Comparison of ENCODE assay signal across 8 cellular contexts in the genomic region with DNA sequence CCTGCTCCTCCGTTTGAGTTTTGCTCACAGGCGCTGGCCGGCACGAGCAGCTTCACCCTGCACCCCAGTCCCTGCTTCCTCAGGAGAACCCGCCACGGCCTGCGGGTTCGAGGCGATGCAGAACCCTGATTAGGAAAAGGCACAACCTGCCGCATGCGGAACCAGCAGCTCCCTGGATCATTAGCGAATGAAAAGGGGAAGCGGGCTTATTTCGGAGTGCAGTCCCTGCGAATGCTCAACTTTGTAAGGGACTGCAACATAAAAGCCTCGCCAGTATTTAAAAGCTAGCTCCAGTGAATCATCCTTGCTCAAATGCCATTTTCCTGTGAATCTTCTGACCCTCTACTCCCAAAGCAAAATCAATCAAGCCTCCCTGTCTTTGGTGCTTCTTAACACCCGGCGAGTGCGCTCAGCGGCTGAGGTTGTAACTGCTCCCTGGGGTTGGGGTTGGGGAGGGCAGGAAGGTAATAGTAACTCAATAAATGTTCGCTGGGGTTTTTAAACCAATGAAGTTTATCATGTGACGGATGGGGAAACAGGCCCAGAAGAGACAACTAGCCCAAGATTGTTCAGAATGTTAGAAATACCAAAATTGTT. TPM values are rescaled to one million over a fixed set of nuclear protein-coding genes. Genes with fewer than 3 reads are reported as not detected.
DNase-seq lines count a peak whose midpoint lies in the region; ATAC-seq and TF ChIP-seq lines count a peak whose summit lies in the region.

No MANE protein-coding gene starts in this region.

- no peaks in the 10 kb centered on the region for H3K9me3 Mint-ChIP-seq in activated naive CD8-positive, alpha-beta T cell (ENCODE audit: low read depth)

- peak overlapping the region; percentile 89 for H3K4me3 Mint-ChIP-seq in activated naive CD8-positive, alpha-beta T cell

- H4K20me1 ChIP-seq in DND-41 (ENCODE audit: insufficient read depth, low read length) = peaks cover 20% of the 10 kb centered on the region

- H3K27ac Mint-ChIP-seq in activated naive CD8-positive, alpha-beta T cell = peak overlapping the region; percentile 96

- WGBS in iPS DF 6.9 (ENCODE audit: insufficient coverage, insufficient read length) = no CpG with 5 or more reads among the region's 22 CpGs

- H3K27ac ChIP-seq in DND-41 (ENCODE audit: low read length) (peak overlapping the region; percentile 88), iPS DF 6.9 (ENCODE audit: low read length) (no peak overlapping the region)

- DNase-seq in DND-41 (peak; percentile 31), MG63 (no peak), iPS DF 6.9 (ENCODE audit: low read depth, low spot score) (no peak), COR-L47 (lab: John Stamatoyannopoulos, UW) (no peak), omental fat pad (ENCODE audit: low spot score) (no peak)
- peak; percentile 15 to 25 for DNase-seq in stimulated activated CD4-positive, alpha-beta T cell treated with anti-CD3 and anti-CD28 coated beads, Interleukin-12 subunit alpha, Interleukin-12 subunit beta, amount 100 ng/mL, for 24 hours (ENCODE audit: low read depth in 2 of 2)

- H3K4me3 ChIP-seq in DND-41 (ENCODE audit: low read depth in 1 of 2, low read length in 2 of 2) = peak overlapping the region; percentile 77 to 93
- peak overlapping the region; percentile 84 for H3K4me3 ChIP-seq in MG63
- H3K4me3 ChIP-seq in iPS DF 6.9 (ENCODE audit: low read length) = peak overlapping the region; percentile 68; the same call in 1 of the 2 replicates

- peaks cover 8% of the 10 kb centered on the region for H3K36me3 Mint-ChIP-seq in activated naive CD8-positive, alpha-beta T cell

- TF ChIP-seq CTCF in DND-41 (IDR thresholded peaks at IDR 0.05; ENCODE audit: borderline replicate concordance, extremely low read depth, low read length, poor library complexity, severe bottlenecking) = no peak
- TF ChIP-seq CTCF in omental fat pad (IDR thresholded peaks at IDR 0.05) = no peak

- H3K4me1 Mint-ChIP-seq in activated naive CD8-positive, alpha-beta T cell (ENCODE audit: low read depth) = peaks cover 39% of the 10 kb centered on the region

- H3K4me1 ChIP-seq in DND-41 (ENCODE audit: insufficient read depth, low read length) = peaks cover 37% of the 10 kb centered on the region
- no peaks in the 10 kb centered on the region; the same call in 1 of the 2 replicates for H3K4me1 ChIP-seq in iPS DF 6.9 (ENCODE audit: control insufficient read depth, insufficient read depth, low read length)

- peaks cover 56% of the 10 kb centered on the region for H3K79me2 ChIP-seq in DND-41 (ENCODE audit: insufficient read depth, low read length)

- H3K27me3 ChIP-seq in DND-41 (ENCODE audit: insufficient read depth, low read length, poor library complexity) = no peaks in the 10 kb centered on the region
- no peaks in the 10 kb centered on the region for H3K27me3 ChIP-seq in MG63
- no peaks in the 10 kb centered on the region for H3K27me3 ChIP-seq in iPS DF 6.9 (ENCODE audit: control insufficient read depth, insufficient read depth, low read length)

- no peaks in the 10 kb centered on the region for H3K9me3 ChIP-seq in DND-41 (ENCODE audit: insufficient read depth, low read length, severe bottlenecking)
- no peaks in the 10 kb centered on the region for H3K9me3 ChIP-seq in MG63
- H3K9me3 ChIP-seq in iPS DF 6.9 (ENCODE audit: control insufficient read depth, insufficient read depth, low read length) = no peaks in the 10 kb centered on the region

- H3K36me3 ChIP-seq in DND-41 (ENCODE audit: insufficient read depth, low read length) = peaks cover 27% of the 10 kb centered on the region
- H3K36me3 ChIP-seq in MG63 = no peaks in the 10 kb centered on the region; the same call in none of the 2 replicates
- H3K36me3 ChIP-seq in iPS DF 6.9 (ENCODE audit: control insufficient read depth, insufficient read depth, low read length) = no peaks in the 10 kb centered on the region

- ATAC-seq in DND-41 (ENCODE audit: insufficient read depth, low read depth) (no peak), GM21515 (IDR thresholded peaks at IDR 0.05; ENCODE audit: unreplicated experiment) (peak; percentile 36), omental fat pad (ENCODE audit: low FRiP score) (no peak)

- peak overlapping the region; percentile 80 for H2AFZ ChIP-seq in DND-41 (ENCODE audit: low read depth, low read length)

- H3K9ac ChIP-seq in DND-41 (ENCODE audit: low read depth, low read length) = peak overlapping the region; percentile 96

- peak overlapping the region; percentile 78 for H3K4me2 ChIP-seq in DND-41 (ENCODE audit: insufficient read depth, low read length)

- H3K27me3 Mint-ChIP-seq in activated naive CD8-positive, alpha-beta T cell = no peaks in the 10 kb centered on the region

RNA-seq across cellular contexts. Expression of a gene that starts 0.7 kb away (rescaled TPM):
- 10.0 and 14.4 TPM in 2 replicates for total RNA-seq in MG63 (2014; rRNA removed; shearing (Covaris generic); ENCODE audit: low replicate concordance)
- total RNA-seq in omental fat pad = 10 to 100 TPM; 21.9 to 39.1 (median 30.3) TPM

RNA-seq across cellular contexts. Expression of a gene that starts 30.9 kb away (rescaled TPM):
- total RNA-seq in MG63 (2014; rRNA removed; shearing (Covaris generic); ENCODE audit: low replicate concordance) = 12.7 and 13.7 TPM in 2 replicates
- 100 to 1,000 TPM in 1 of 4 donors, 10 to 100 TPM in 3; 34.2 to 114 (median 53.1) TPM for total RNA-seq in omental fat pad

Comparison
In these comparisons a context has a peak if more than half of its experiments do, and no peak if none do; other contexts are left out.
1. DNase-seq: peak in DND-41 (single experiment) and stimulated activated CD4-positive, alpha-beta T cell treated with anti-CD3 and anti-CD28 coated beads, Interleukin-12 subunit alpha, Interleukin-12 subunit beta, amount 100 ng/mL, for 24 hours (2 of 2); none in MG63 (single experiment), iPS DF 6.9 (single experiment), COR-L47 (single experiment) and omental fat pad (single experiment).
2. Peak in every context shown above with its lines, with median percentiles within 50 percentile points of each other: H3K4me3 ChIP-seq.